29 cellular contexts compared by ENCODE assay signal in genomic region chr11:116055064-116055463, GRCh38.
"Had no signal": no experiment of that assay in that cellular context is flagged by ENCODE, and none has a peak within 500 bp of the region (broad histone marks: within the 10 kb centered on the region; RNA-seq: fewer than 3 reads in every experiment).

No MANE protein-coding gene starts in this region.

- H3K4me3 ChIP-seq: ascending aorta, cardiac muscle cell, Peyer's patch, SJCRH30, SK-N-MC had no signal

- H3K4me1 Mint-ChIP-seq: activated CD4-positive, alpha-beta T cell treated with anti-CD3 and anti-CD28 coated beads, Interleukin-2, amount 10 ng/mL, durations not matched to agents 24 days and 14 days; activated naive CD4-positive, alpha-beta T cell treated with anti-CD3 and anti-CD28 coated beads, Interleukin-2, amount 50 U/mL, for 24 hours; activated naive CD8-positive, alpha-beta T cell treated with anti-CD3 and anti-CD28 coated beads, Interleukin-2, amount 10 ng/mL, durations not matched to agents 7 days and 5 days; activated T-helper 17 cell treated with anti-CD3 and anti-CD28 coated beads, Interleukin-2, amount 50 U/mL, for 72 hours had no signal

- H3K4me3 Mint-ChIP-seq: activated CD4-positive, alpha-beta T cell treated with anti-CD3 and anti-CD28 coated beads, Interleukin-2, amount 10 ng/mL, durations not matched to agents 24 days and 14 days; activated CD8-positive, alpha-beta T cell treated with anti-CD3 and anti-CD28 coated beads for 36 hours; activated naive CD4-positive, alpha-beta T cell treated with anti-CD3 and anti-CD28 coated beads, Interleukin-2, amount 50 U/mL, for 24 hours; activated naive CD8-positive, alpha-beta T cell treated with anti-CD3 and anti-CD28 coated beads, Interleukin-2, amount 10 ng/mL, durations not matched to agents 7 days and 5 days; activated T-cell treated with anti-CD3 and anti-CD28 coated beads, Interleukin-2, amount 50 U/mL, for 72 hours; activated T-helper 17 cell treated with anti-CD3 and anti-CD28 coated beads, Interleukin-2, amount 50 U/mL, for 72 hours had no signal

- H3K27ac ChIP-seq: ascending aorta, cardiac muscle cell, Peyer's patch, RWPE1, SJCRH30, SK-N-MC had no signal

- H3K9me3 ChIP-seq: ascending aorta, Peyer's patch, SJCRH30 had no signal

- H3K27ac Mint-ChIP-seq: activated CD4-positive, alpha-beta T cell treated with anti-CD3 and anti-CD28 coated beads, Interleukin-2, amount 10 ng/mL, durations not matched to agents 24 days and 14 days; activated CD8-positive, alpha-beta T cell treated with anti-CD3 and anti-CD28 coated beads for 36 hours; activated naive CD4-positive, alpha-beta T cell treated with anti-CD3 and anti-CD28 coated beads, Interleukin-2, amount 50 U/mL, for 24 hours; activated naive CD8-positive, alpha-beta T cell treated with anti-CD3 and anti-CD28 coated beads, Interleukin-2, amount 10 ng/mL, durations not matched to agents 7 days and 5 days; activated T-cell treated with anti-CD3 and anti-CD28 coated beads, Interleukin-2, amount 50 U/mL, for 72 hours; activated T-helper 17 cell treated with anti-CD3 and anti-CD28 coated beads, Interleukin-2, amount 50 U/mL, for 72 hours had no signal

- DNase-seq: activated CD4-positive, alpha-beta T cell treated with anti-CD3 and anti-CD28 coated beads, Interleukin-2, amount 10 ng/mL, durations not matched to agents 24 days and 14 days; activated CD4-positive, alpha-beta T cell treated with anti-CD3 and anti-CD28 coated beads, Interleukin-2, amount 50 U/mL, for 4 hours; activated CD8-positive, alpha-beta T cell treated with anti-CD3 and anti-CD28 coated beads for 36 hours; activated effector memory CD4-positive, alpha-beta T cell treated with anti-CD3 and anti-CD28 coated beads, Interleukin-2, amount 50 U/mL, for 16 hours; activated naive CD4-positive, alpha-beta T cell; activated naive CD8-positive, alpha-beta T cell treated with anti-CD3 and anti-CD28 coated beads, Interleukin-2, amount 10 ng/mL, durations not matched to agents 7 days and 5 days; activated T-cell treated with anti-CD3 and anti-CD28 coated beads, Interleukin-2, amount 50 U/mL, for 1 hour; activated T-cell treated with anti-CD3 and anti-CD28 coated beads, Interleukin-2, amount 50 U/mL, for 72 hours; amygdala; cerebellar nuclear complex; Karpas-422; KBM-7; NCI-H1105; NCI-H1417 treated with DMSO at 0.1 percent for 48 hours; NCI-H187 treated with DMSO at 0.1 percent for 48 hours; NCI-H2081; NCI-H345; NCI-H526 treated with DMSO at 0.1 percent for 48 hours; NK-92 treated with Interleukin-12 subunit alpha and Interleukin-12 subunit beta, amount 100 ng/mL, for 24 hours; PC-3; Peyer's patch; SJCRH30; T1000 had no signal

- H3K27me3 ChIP-seq: ascending aorta, Peyer's patch, SJCRH30 had no signal

- H3K27me3 Mint-ChIP-seq: activated CD8-positive, alpha-beta T cell treated with anti-CD3 and anti-CD28 coated beads for 36 hours; activated naive CD4-positive, alpha-beta T cell treated with anti-CD3 and anti-CD28 coated beads, Interleukin-2, amount 50 U/mL, for 24 hours; activated T-helper 17 cell treated with anti-CD3 and anti-CD28 coated beads, Interleukin-2, amount 50 U/mL, for 72 hours had no signal

- H3K4me1 ChIP-seq: ascending aorta, Peyer's patch, SJCRH30 had no signal

- H3K9me3 Mint-ChIP-seq: activated CD4-positive, alpha-beta T cell treated with anti-CD3 and anti-CD28 coated beads, Interleukin-2, amount 10 ng/mL, durations not matched to agents 24 days and 14 days; activated CD8-positive, alpha-beta T cell treated with anti-CD3 and anti-CD28 coated beads for 36 hours; activated naive CD4-positive, alpha-beta T cell treated with anti-CD3 and anti-CD28 coated beads, Interleukin-2, amount 50 U/mL, for 24 hours had no signal

- H3K36me3 ChIP-seq: ascending aorta, cardiac muscle cell, Peyer's patch, SJCRH30 had no signal

- H3K36me3 Mint-ChIP-seq: activated naive CD4-positive, alpha-beta T cell treated with anti-CD3 and anti-CD28 coated beads, Interleukin-2, amount 50 U/mL, for 24 hours; activated naive CD8-positive, alpha-beta T cell treated with anti-CD3 and anti-CD28 coated beads, Interleukin-2, amount 10 ng/mL, durations not matched to agents 7 days and 5 days had no signal
